ENCODE assay signal across 1 cellular context in genomic region chr7:100983451-100984187, GRCh38.
TF ChIP-seq lines count a peak whose summit lies in the region.

No MANE protein-coding gene starts in this region.

TF ChIP-seq in K562, 482 proteins besides CTCF, POLR2A, EP300 and RAD21:
- no peak for TF ChIP-seq CC2D1A (IDR thresholded peaks at IDR 0.05)
- no peak for TF ChIP-seq ZNF696 (CRISPR knock-in tag; conservative IDR thresholded peaks at IDR 0.05)
- TF ChIP-seq RBM25 (IDR thresholded peaks at IDR 0.05; ENCODE audit: low read depth, low read length, severe bottlenecking), result peak; percentile 46
- TF ChIP-seq ESRRA (IDR thresholded peaks at IDR 0.05; ENCODE audit: borderline replicate concordance, low read depth), result no peak
- no peak for TF ChIP-seq POLR3A (IDR thresholded peaks at IDR 0.05; ENCODE audit: borderline replicate concordance, extremely low read depth, insufficient read depth, insufficient read length)
- TF ChIP-seq ZFP36 (IDR thresholded peaks at IDR 0.05; ENCODE audit: low read depth, low read length, partially characterized antibody), result peak; percentile 85
